In genomic region chr2:107412981-107413380, GRCh38 we compare ENCODE assay signal across 21 cellular contexts.
DNase-seq lines count a peak whose midpoint lies in the region; ATAC-seq and TF ChIP-seq lines count a peak whose summit lies in the region.
"Had no signal": no experiment of that assay in that cellular context is flagged by ENCODE, and none has a peak within 500 bp of the region (broad histone marks: within the 10 kb centered on the region; RNA-seq: fewer than 3 reads in every experiment).

No MANE protein-coding gene starts in this region.

- no peak overlapping the region for H3K4me2 ChIP-seq in mesenchymal stem cell (ENCODE audit: low read length, poor library complexity, severe bottlenecking)

- H3K4ac ChIP-seq in mesenchymal stem cell (ENCODE audit: low read depth in 1 of 2, low read length in 2 of 2): no peak overlapping the region

- H2BK15ac ChIP-seq in mesenchymal stem cell (ENCODE audit: low read depth, poor library complexity, severe bottlenecking): no peak overlapping the region

- peak overlapping the region; percentile 95 for H3K27ac ChIP-seq in brain microvascular endothelial cell
- no peak overlapping the region for H3K27ac ChIP-seq in mesenchymal stem cell (ENCODE audit: low read length, poor library complexity, severe bottlenecking)
- H3K27ac ChIP-seq in thyroid gland: peak overlapping the region in 2 of 3 donors; percentile 20 to 32
- H3K27ac ChIP-seq: breast epithelium had no signal

- intact Hi-C loops in thyroid gland (cut with DNase I): no loop called here

- DNase-seq in HS-5 (ENCODE audit: low read depth) (peak; percentile 63), brain microvascular endothelial cell (peak; percentile 48), mesenchymal stem cell (no peak), thyroid gland (no peak), NCI-H1048 (lab: John Stamatoyannopoulos, UW) (no peak), NCI-H2227 treated with DMSO at 0.1 percent for 48 hours (lab: John Stamatoyannopoulos, UW) (no peak)
- DNase-seq in stimulated activated CD4-positive, alpha-beta T cell treated with anti-CD3 and anti-CD28 coated beads, Interleukin-12 subunit alpha, Interleukin-12 subunit beta, amount 100 ng/mL, for 4 hours: no peak
- DNase-seq: activated CD4-positive, alpha-beta T cell treated with anti-CD3 and anti-CD28 coated beads for 1 hour; activated CD8-positive, alpha-beta memory T cell treated with anti-CD3 and anti-CD28 coated beads for 24 hours; activated T-cell treated with anti-CD3 and anti-CD28 coated beads, Interleukin-2, amount 50 U/mL, for 48 hours; BE2C; DMS79; natural killer cell; NCI-H1105 treated with DMSO at 0.1 percent for 48 hours; posterior cingulate gyrus; small intestine; stimulated activated CD4-positive, alpha-beta T cell treated with anti-CD3 and anti-CD28 coated beads, Interleukin-4, amount 100 ng/mL, for 24 hours had no signal

- no peak overlapping the region for H2BK5ac ChIP-seq in mesenchymal stem cell (ENCODE audit: low read depth, low read length, poor library complexity, severe bottlenecking)

- H4K8ac ChIP-seq in mesenchymal stem cell (ENCODE audit: low read length): no peak overlapping the region

- H3K9ac ChIP-seq in mesenchymal stem cell (ENCODE audit: low read length): peak overlapping the region; percentile 73

- no peak for TF ChIP-seq CTCF in brain microvascular endothelial cell (IDR thresholded peaks at IDR 0.05; ENCODE audit: low read depth, low read length, missing control alignments)
- no peak for TF ChIP-seq CTCF in thyroid gland (IDR thresholded peaks at IDR 0.05)

- H3K4me1 ChIP-seq in mesenchymal stem cell (ENCODE audit: control insufficient read depth, insufficient read depth, low read depth, low read length): no peaks in the 10 kb centered on the region
- peaks cover 13 to 17% of the 10 kb centered on the region in 2 donors for H3K4me1 ChIP-seq in thyroid gland
- H3K4me1 ChIP-seq: BE2C, breast epithelium had no signal

- no peak for ATAC-seq in GM18517 (IDR thresholded peaks at IDR 0.05; ENCODE audit: unreplicated experiment)
- ATAC-seq: activated naive CD4-positive, alpha-beta T cell treated with anti-CD3 and anti-CD28 coated beads, Interleukin-2, amount 50 U/mL, for 72 hours; HCT116; natural killer cell had no signal

- H3K14ac ChIP-seq in mesenchymal stem cell (ENCODE audit: low read length in 2 of 2): no peak overlapping the region

- H2BK120ac ChIP-seq in mesenchymal stem cell (ENCODE audit: low read depth, low read length): no peak overlapping the region

- H2AFZ ChIP-seq in mesenchymal stem cell (ENCODE audit: low read depth, low read length): no peak overlapping the region

- in situ Hi-C loops in brain microvascular endothelial cell (cut with HindIII; ENCODE audit: low pct_ligation_motif_present, low sequenced_read_pairs): no loop called here

- H3K27me3 ChIP-seq in brain microvascular endothelial cell (replicated peaks): no peaks in the 10 kb centered on the region
- H3K27me3 ChIP-seq in mesenchymal stem cell (ENCODE audit: control insufficient read depth in 1 of 2, insufficient read depth in 1 of 2, low read length in 2 of 2): no peaks in the 10 kb centered on the region
- no peaks in the 10 kb centered on the region for H3K27me3 ChIP-seq in thyroid gland
- H3K27me3 ChIP-seq: BE2C, breast epithelium had no signal

- no CpG with 5 or more reads among the region's 2 CpGs for WGBS in mesenchymal stem cell
- WGBS in thyroid gland, 2 donors: 81 to 88% methylated on average over 2 of the region's 2 CpGs

- H3K18ac ChIP-seq in mesenchymal stem cell (ENCODE audit: low read depth in 1 of 2, low read length in 2 of 2): no peak overlapping the region

- H2AK5ac ChIP-seq in mesenchymal stem cell (ENCODE audit: low read length, severe bottlenecking): no peak overlapping the region

- no peak overlapping the region for H3K4me3 ChIP-seq in brain microvascular endothelial cell (ENCODE audit: low read depth, low read length)
- peak overlapping the region in 1 of 2 experiments; percentile 61 for H3K4me3 ChIP-seq in mesenchymal stem cell (ENCODE audit: insufficient read depth in 1 of 2, low read depth in 1 of 2, low read length in 2 of 2)
- no peak overlapping the region for H3K4me3 ChIP-seq in thyroid gland (replicated peaks in 1 of 3)
- H3K4me3 ChIP-seq: breast epithelium had no signal

- no peak overlapping the region for H4K91ac ChIP-seq in mesenchymal stem cell (ENCODE audit: low read length)

- H3K36me3 ChIP-seq in brain microvascular endothelial cell (replicated peaks): no peaks in the 10 kb centered on the region
- no peaks in the 10 kb centered on the region for H3K36me3 ChIP-seq in mesenchymal stem cell (ENCODE audit: control insufficient read depth in 1 of 2, insufficient read depth in 2 of 2, low read depth in 1 of 2, low read length in 2 of 2)
- no peaks in the 10 kb centered on the region for H3K36me3 ChIP-seq in thyroid gland
- H3K36me3 ChIP-seq: BE2C, breast epithelium had no signal

- TF ChIP-seq POLR2A in thyroid gland (IDR thresholded peaks at IDR 0.05): no peak

- no peaks in the 10 kb centered on the region for H3K9me3 ChIP-seq in mesenchymal stem cell (ENCODE audit: control insufficient read depth, low read length)
- no peaks in the 10 kb centered on the region for H3K9me3 ChIP-seq in thyroid gland
- H3K9me3 ChIP-seq: BE2C, breast epithelium had no signal

- H3K79me1 ChIP-seq in mesenchymal stem cell (replicated peaks; ENCODE audit: low read length, poor library complexity, severe bottlenecking): no peaks in the 10 kb centered on the region

- H2BK12ac ChIP-seq in mesenchymal stem cell (ENCODE audit: low read length in 2 of 2): no peak overlapping the region

- H3K23ac ChIP-seq in mesenchymal stem cell (ENCODE audit: low read length in 2 of 2): no peak overlapping the region

Comparison
In these comparisons a context has a peak if more than half of its experiments do, and no peak if none do; other contexts are left out.
1. DNase-seq: peak in HS-5 (single experiment) and brain microvascular endothelial cell (single experiment); none in mesenchymal stem cell (single experiment), thyroid gland (0 of 2), NCI-H1048 (single experiment), NCI-H2227 treated with DMSO at 0.1 percent for 48 hours (single experiment) and stimulated activated CD4-positive, alpha-beta T cell treated with anti-CD3 and anti-CD28 coated beads, Interleukin-12 subunit alpha, Interleukin-12 subunit beta, amount 100 ng/mL, for 4 hours (single experiment).